22 cellular contexts compared by ENCODE assay signal in the genomic region with DNA sequence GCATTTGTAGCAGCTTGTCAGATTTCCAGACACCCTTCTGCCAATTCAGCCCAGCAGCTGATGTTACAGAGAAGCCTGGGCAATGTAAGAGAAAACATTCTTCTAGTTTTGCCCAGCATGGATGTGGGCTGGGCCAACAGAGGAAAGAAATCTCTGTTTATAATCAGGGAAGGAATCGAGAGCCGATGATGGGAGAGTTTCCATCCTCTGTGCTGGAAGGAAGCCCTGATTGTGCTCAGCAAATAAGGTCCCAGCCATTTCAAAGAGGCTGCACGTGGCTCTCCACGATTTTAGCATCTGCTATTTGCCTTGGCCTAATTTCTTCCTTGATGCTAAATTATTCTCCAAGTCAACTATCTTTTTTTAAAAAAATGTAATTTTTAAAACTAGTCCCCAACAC.
"Had no signal": no experiment of that assay in that cellular context is flagged by ENCODE, and none has a peak within 500 bp of the region (broad histone marks: within the 10 kb centered on the region; RNA-seq: fewer than 3 reads in every experiment).

No MANE protein-coding gene starts in this region.

- H3K9me3 ChIP-seq: heart right ventricle, left ventricle myocardium inferior, lower lobe of right lung, sigmoid colon, stomach, tibial artery, upper lobe of left lung, uterus had no signal

- H3K27ac ChIP-seq: coronary artery, left ventricle myocardium inferior, lower lobe of right lung, parathyroid adenoma, sigmoid colon, stomach, tibial artery, upper lobe of left lung, uterus had no signal

- H3K27me3 ChIP-seq: heart right ventricle, sigmoid colon, stomach, tibial artery, upper lobe of left lung, uterus had no signal

- H3K9ac ChIP-seq: parathyroid adenoma had no signal

- FAIRE-seq: endothelial cell of umbilical vein, keratinocyte, small intestine had no signal

- H2AFZ ChIP-seq: parathyroid adenoma had no signal

- H3K36me3 ChIP-seq: heart right ventricle, left ventricle myocardium inferior, lower lobe of right lung, sigmoid colon, stomach, tibial artery, upper lobe of left lung, uterus had no signal

- H3K79me2 ChIP-seq: parathyroid adenoma had no signal

- H3K4me3 ChIP-seq: coronary artery, heart right ventricle, left ventricle myocardium inferior, lower lobe of right lung, sigmoid colon, stomach, tibial artery, upper lobe of left lung, uterus had no signal

- H3K4me1 ChIP-seq: lower lobe of right lung, parathyroid adenoma, stomach, upper lobe of left lung, uterus had no signal

- ATAC-seq: lower lobe of right lung had no signal

- DNase-seq: cerebellar nuclear complex; effector CD4-positive, alpha-beta T cell; endodermal cell; erythroblast; foreskin melanocyte; heart right ventricle; left ventricle myocardium inferior; lower lobe of right lung; mesendoderm; naive B cell; sigmoid colon; small intestine; stimulated activated CD4-positive, alpha-beta T cell treated with anti-CD3 and anti-CD28 coated beads, Interleukin-12 subunit alpha, Interleukin-12 subunit beta, amount 100 ng/mL, for 4 hours; stimulated activated naive CD4-positive, alpha-beta T cell; stomach; upper lobe of left lung; uterus had no signal
